In the genomic region with DNA sequence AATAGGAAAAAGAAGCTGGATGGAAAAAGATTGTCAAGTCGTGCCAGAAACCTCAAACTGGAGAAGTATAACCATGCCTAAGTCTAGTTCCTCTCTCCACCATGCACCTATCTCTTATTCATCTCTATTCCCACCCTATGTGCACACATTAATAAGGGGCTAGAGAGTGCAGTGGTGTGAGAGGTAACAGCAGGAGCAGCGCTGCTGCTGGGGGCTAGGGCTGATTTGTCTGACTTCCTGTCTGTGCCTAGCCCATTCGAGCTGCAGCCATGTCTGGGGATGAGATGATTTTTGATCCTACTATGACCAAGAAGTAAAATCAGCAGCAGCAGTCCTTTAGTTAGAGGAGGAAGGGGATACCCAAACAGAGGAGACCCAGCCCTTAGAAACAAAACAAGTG, we compare ENCODE assay signal across 13 cellular contexts. TPM values are rescaled to one million over a fixed set of nuclear protein-coding genes. Genes with fewer than 3 reads are reported as not detected.
DNase-seq lines count a peak whose midpoint lies in the region; ATAC-seq and TF ChIP-seq lines count a peak whose summit lies in the region.
"Had no signal": no experiment of that assay in that cellular context is flagged by ENCODE, and none has a peak within 500 bp of the region (broad histone marks: within the 10 kb centered on the region; RNA-seq: fewer than 3 reads in every experiment).

No MANE protein-coding gene starts in this region.

- peak overlapping the region; percentile 42 for H3K4me3 Mint-ChIP-seq in activated CD8-positive, alpha-beta T cell treated with anti-CD3 and anti-CD28 coated beads, Interleukin-2, amount 10 ng/mL, durations not matched to agents 7 days and 5 days
- peak overlapping the region; percentile 38 for H3K4me3 Mint-ChIP-seq in natural killer cell

- no peaks in the 10 kb centered on the region for H3K9me2 ChIP-seq in DOHH2 (replicated peaks; ENCODE audit: control insufficient read depth, low read length)

- peak; percentile 62 for ATAC-seq in HG02678 (IDR thresholded peaks at IDR 0.05; ENCODE audit: unreplicated experiment)
- peak; percentile 69 for ATAC-seq in activated CD8-positive, alpha-beta T cell treated with anti-CD3 and anti-CD28 coated beads, Interleukin-2, amount 10 ng/mL, durations not matched to agents 7 days and 5 days
- ATAC-seq in natural killer cell, result peak; percentile 63 to 77 (median 73)
- ATAC-seq: HCT116 had no signal

- peak overlapping the region; percentile 41 for H3K4me2 ChIP-seq in DOHH2 (ENCODE audit: low read length)
- H3K4me2 ChIP-seq: KMS-11 had no signal

- H3K4me1 Mint-ChIP-seq in activated CD8-positive, alpha-beta T cell treated with anti-CD3 and anti-CD28 coated beads, Interleukin-2, amount 10 ng/mL, durations not matched to agents 7 days and 5 days (ENCODE audit: low read depth), result peaks cover 35% of the 10 kb centered on the region
- peaks cover 60 to 71% of the 10 kb centered on the region in 2 donors for H3K4me1 Mint-ChIP-seq in natural killer cell

- intact Hi-C loops in natural killer cell (cut with micrococcal nuclease), result loop anchor here (5.0 kb wide), 1 partner anchor 39 kb away; no protein-coding TSS in a partner anchor

- H3K27ac Mint-ChIP-seq in activated CD8-positive, alpha-beta T cell treated with anti-CD3 and anti-CD28 coated beads, Interleukin-2, amount 10 ng/mL, durations not matched to agents 7 days and 5 days, result peak overlapping the region; percentile 77
- H3K27ac Mint-ChIP-seq in natural killer cell, result peak overlapping the region; percentile 80 to 82

- H3K36me3 ChIP-seq in DOHH2 (ENCODE audit: control insufficient read depth, low read length), result peaks cover 19% of the 10 kb centered on the region

- H3K36me3 Mint-ChIP-seq in activated CD8-positive, alpha-beta T cell treated with anti-CD3 and anti-CD28 coated beads, Interleukin-2, amount 10 ng/mL, durations not matched to agents 7 days and 5 days (ENCODE audit: low read depth), result peaks cover 22% of the 10 kb centered on the region
- no peaks in the 10 kb centered on the region for H3K36me3 Mint-ChIP-seq in natural killer cell

- H3K4me1 ChIP-seq in DOHH2 (ENCODE audit: control insufficient read depth, low read length), result peaks cover 26% of the 10 kb centered on the region

- 0 out of 2 replicates have a peak overlapping the region, but pooled peaks have one; percentile 1 for H3K27ac ChIP-seq in DOHH2 (ENCODE audit: low read depth, low read length)
- H3K27ac ChIP-seq in RWPE1, result no peak overlapping the region
- H3K27ac ChIP-seq: dorsolateral prefrontal cortex, foreskin keratinocyte, KMS-11 had no signal

- H3K4me3 ChIP-seq in DOHH2 (ENCODE audit: low read length), result peak overlapping the region; percentile 5; the same call in 1 of the 2 replicates
- H3K4me3 ChIP-seq: dorsolateral prefrontal cortex had no signal

- no peaks in the 10 kb centered on the region for H3K9me3 ChIP-seq in DOHH2 (ENCODE audit: control insufficient read depth, insufficient read depth, low read length)

- TF ChIP-seq CTCF in DOHH2 (IDR thresholded peaks at IDR 0.05; ENCODE audit: low read depth, low read length, poor library complexity, severe bottlenecking) (no peak), natural killer cell (IDR thresholded peaks at IDR 0.05) (no peak), RWPE1 (conservative IDR thresholded peaks at IDR 0.05; ENCODE audit: low read depth) (no peak)

- POLR2A ChIA-PET in activated CD8-positive, alpha-beta T cell treated with anti-CD3 and anti-CD28 coated beads, Interleukin-2, amount 10 ng/mL, durations not matched to agents 7 days and 5 days (lab: Charles Lee), result interaction anchor here (0.7 to 1.9 kb wide), 5 partner anchors 14 to 248 kb away, joined by 3 to 9 read pairs (median 3); a partner anchor contains a TSS
- POLR2A ChIA-PET in RWPE1 (lab: Yijun Ruan, JAX; ENCODE audit: low non-redundant PET), result no interaction called here

- H3K9me3 Mint-ChIP-seq in activated CD8-positive, alpha-beta T cell treated with anti-CD3 and anti-CD28 coated beads, Interleukin-2, amount 10 ng/mL, durations not matched to agents 7 days and 5 days (ENCODE audit: insufficient read depth), result no peaks in the 10 kb centered on the region
- H3K9me3 Mint-ChIP-seq in natural killer cell, result no peaks in the 10 kb centered on the region

- no peaks in the 10 kb centered on the region for H3K27me3 ChIP-seq in DOHH2 (ENCODE audit: control insufficient read depth, low read length)
- H3K27me3 ChIP-seq: dorsolateral prefrontal cortex, foreskin keratinocyte had no signal

- no peaks in the 10 kb centered on the region for H3F3A ChIP-seq in DOHH2 (ENCODE audit: control insufficient read depth, insufficient read depth)

- H3K79me2 ChIP-seq in DOHH2 (ENCODE audit: control insufficient read depth, low read length), result peaks cover 96% of the 10 kb centered on the region

- H3K27me3 Mint-ChIP-seq in activated CD8-positive, alpha-beta T cell treated with anti-CD3 and anti-CD28 coated beads, Interleukin-2, amount 10 ng/mL, durations not matched to agents 7 days and 5 days (ENCODE audit: low read depth), result no peaks in the 10 kb centered on the region
- H3K27me3 Mint-ChIP-seq in natural killer cell (ENCODE audit: low read depth in 2 of 2), result no peaks in the 10 kb centered on the region

- CTCF ChIA-PET in activated CD8-positive, alpha-beta T cell treated with anti-CD3 and anti-CD28 coated beads, Interleukin-2, amount 10 ng/mL, durations not matched to agents 7 days and 5 days (lab: Charles Lee), result interaction anchor here (0.9 to 2.7 kb wide), 8 partner anchors 10 to 587 kb away, joined by 3 to 7 read pairs (median 4); no protein-coding TSS in a partner anchor
- CTCF ChIA-PET in RWPE1 (lab: Yijun Ruan, JAX), result interaction anchor here (0.8 kb wide), 1 partner anchor 204 kb away, joined by 3 read pairs; no protein-coding TSS in a partner anchor

- DNase-seq in activated CD8-positive, alpha-beta T cell treated with anti-CD3 and anti-CD28 coated beads, Interleukin-2, amount 10 ng/mL, durations not matched to agents 7 days and 5 days, result peak; percentile 29
- DNase-seq in natural killer cell (no peak), RWPE1 (ENCODE audit: low spot score) (no peak), NCI-H226 (no peak)
- no peak for DNase-seq in NK-92 treated with Interleukin-12 subunit alpha and Interleukin-12 subunit beta, amount 100 ng/mL, for 24 hours (lab: John Stamatoyannopoulos, UW)
- DNase-seq: dorsolateral prefrontal cortex, foreskin keratinocyte, islet precursor cell, right cardiac atrium had no signal

- peaks cover 13% of the 10 kb centered on the region for H4K20me1 ChIP-seq in DOHH2 (ENCODE audit: control insufficient read depth, insufficient read depth, low read depth, low read length)

RNA-seq across cellular contexts. Expression of a gene that starts 43.0 kb away (rescaled TPM):
- 10 to 100 TPM; 39.5 to 43.4 TPM for total RNA-seq in activated CD8-positive, alpha-beta T cell treated with anti-CD3 and anti-CD28 coated beads, Interleukin-2, amount 10 ng/mL, durations not matched to agents 7 days and 5 days
- 10 to 100 TPM; 70.6 to 91.5 (median 86.1) TPM for total RNA-seq in natural killer cell
